8 cellular contexts compared by ENCODE assay signal in the genomic region with DNA sequence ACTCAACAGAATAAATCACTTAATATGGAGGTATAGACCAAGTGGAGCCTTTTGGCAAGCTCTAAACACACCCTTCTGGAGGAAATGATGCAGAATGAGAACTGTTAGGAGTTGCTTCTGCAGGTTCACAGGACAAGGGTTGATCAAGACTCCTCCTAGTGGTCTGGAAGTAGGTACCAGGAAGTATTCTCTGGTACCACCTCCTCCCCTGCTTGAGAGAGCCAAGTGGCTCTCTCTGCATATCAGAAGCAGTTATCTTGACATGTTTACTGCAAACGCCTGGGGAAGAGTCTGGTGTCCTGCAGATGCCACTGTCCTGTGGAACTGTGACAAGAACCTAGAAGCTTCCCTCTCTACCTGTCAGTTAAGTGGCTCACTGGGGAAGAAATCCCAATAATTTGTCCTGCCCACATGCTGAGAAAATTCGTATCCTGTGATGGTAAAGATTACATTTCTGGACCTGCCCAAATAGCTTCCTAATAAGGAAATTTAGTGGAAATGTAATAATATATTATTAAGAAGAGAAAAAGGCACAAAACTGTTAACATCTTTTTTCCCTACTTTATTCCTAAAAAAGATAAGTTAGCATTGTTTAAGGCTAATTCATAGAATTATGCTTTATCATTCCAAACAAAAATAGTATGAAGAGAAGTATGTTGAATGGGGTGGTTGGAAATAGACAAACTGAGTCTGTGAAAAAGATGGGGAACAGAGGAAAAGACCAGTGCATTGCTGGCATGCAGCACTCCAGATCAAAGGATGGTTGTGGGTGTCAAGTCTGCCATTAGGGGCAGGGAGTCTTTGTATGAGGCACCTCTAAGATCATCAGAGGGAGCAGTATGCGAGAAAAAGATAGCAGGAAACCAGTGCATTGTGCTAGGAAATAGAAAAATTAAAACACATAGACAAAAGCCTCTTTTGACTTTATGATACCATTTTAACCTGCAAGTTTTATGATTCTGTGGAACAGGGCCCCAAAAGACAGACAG.
A peak's percentile ranks its signal among the peaks of the same experiment; 100 is the strongest.
DNase-seq lines count a peak whose midpoint lies in the region; ATAC-seq, FAIRE-seq and TF ChIP-seq lines count a peak whose summit lies in the region.

No MANE protein-coding gene starts in this region.

- intact Hi-C loops in K562 (cut with micrococcal nuclease), result loop anchor here (1.0 to 10.0 kb wide), 5 partner anchors 118 to 488 kb away; partner anchors contain the start of gene CDC42SE2
- intact Hi-C loops in left lung (cut with DNase I), result no loop called here

- no peaks in the 10 kb centered on the region for H3K9me3 ChIP-seq in K562 (replicated peaks; ENCODE audit: control insufficient read depth, insufficient read depth, low read depth, low read length)
- H3K9me3 ChIP-seq in left lung, result no peaks in the 10 kb centered on the region

- peak; percentile 75 for TF ChIP-seq EP300 in K562 (IDR thresholded peaks at IDR 0.05; ENCODE audit: low read length)

- in situ Hi-C loops in K562 (cut with MboI), result loop anchor here (5.0 to 25.0 kb wide), 2 partner anchors 215 to 495 kb away; partner anchors contain the start of gene HINT1

- H3K9ac ChIP-seq in KMS-11, result peak overlapping the region; percentile 83; the same call in 1 of the 2 replicates
- H3K9ac ChIP-seq in K562 (ENCODE audit: insufficient read depth in 1 of 2, low read depth in 2 of 2, low read length in 2 of 2), result no peak overlapping the region

- DNase-seq in A172 (ENCODE audit: low spot score), result peak; percentile 84
- peak; percentile 60 for DNase-seq in GF-D8 (lab: John Stamatoyannopoulos, UW)
- peak; percentile 27 for DNase-seq in H54 (ENCODE audit: insufficient read length, low spot score)
- peak; percentile 46 to 57 for DNase-seq in SHP77 (lab: John Stamatoyannopoulos, UW)
- DNase-seq in K562 (ENCODE audit: extremely low read depth in 1 of 4, low spot score in 3 of 4), result peak; percentile 58 to 86 (median 72)
- no peak for DNase-seq in left lung
- no peak for DNase-seq in omental fat pad (ENCODE audit: low spot score)

- H3K4me1 ChIP-seq in KMS-11 (ENCODE audit: low read depth, poor library complexity, severe bottlenecking), result peaks cover 90% of the 10 kb centered on the region
- peaks cover 10 to 67% of the 10 kb centered on the region in 2 experiments for H3K4me1 ChIP-seq in K562 (replicated peaks in 1 of 2; ENCODE audit: control insufficient read depth in 2 of 2, insufficient read depth in 2 of 2, low read length in 2 of 2)
- peaks cover 0 to 68% of the 10 kb centered on the region in 2 donors for H3K4me1 ChIP-seq in left lung

- FAIRE-seq in H54 (lab: Jason Lieb, UNC), result peak; percentile 91
- FAIRE-seq in K562 (lab: Jason Lieb, UNC), result peak; percentile 94

- WGBS in K562 (ENCODE audit: insufficient coverage, low coverage, missing lambda C conversion rate), result 3% methylated on average over 3 of the region's 3 CpGs

- peak; percentile 77 for TF ChIP-seq CTCF in KMS-11 (conservative IDR thresholded peaks at IDR 0.05; ENCODE audit: low read depth, low read length)
- TF ChIP-seq CTCF in K562 (IDR thresholded peaks at IDR 0.05 in 2 of 3, conservative IDR thresholded peaks at IDR 0.05 in 1 of 3; ENCODE audit: insufficient read depth in 2 of 3, low read depth in 1 of 3, low read length in 3 of 3), result peak; percentile 74 to 90 (median 82)
- peak; percentile 27 to 53 for TF ChIP-seq CTCF in left lung (IDR thresholded peaks at IDR 0.05)
- no peak for TF ChIP-seq CTCF in omental fat pad (IDR thresholded peaks at IDR 0.05)

- H3K27me3 ChIP-seq in KMS-11 (ENCODE audit: insufficient read depth, low read depth), result no peaks in the 10 kb centered on the region
- H3K27me3 ChIP-seq in K562 (ENCODE audit: control insufficient read depth in 2 of 2, insufficient read depth in 2 of 2, low read length in 2 of 2), result no peaks in the 10 kb centered on the region
- H3K27me3 ChIP-seq in left lung, result no peaks in the 10 kb centered on the region

- H4K20me1 ChIP-seq in KMS-11 (ENCODE audit: insufficient read depth) (no peaks in the 10 kb centered on the region), K562 (replicated peaks; ENCODE audit: control insufficient read depth, insufficient read depth, low read length) (no peaks in the 10 kb centered on the region)

- H3K9me1 ChIP-seq in K562 (ENCODE audit: control insufficient read depth, insufficient read depth, low read length), result no peaks in the 10 kb centered on the region

- POLR2A ChIA-PET in K562 (lab: Yijun Ruan, JAX), result interaction anchor here (0.6 to 1.5 kb wide), 7 partner anchors 10 to 227 kb away, joined by 3 to 10 read pairs (median 3); no protein-coding TSS in a partner anchor

- peaks cover 25% of the 10 kb centered on the region for H3K79me2 ChIP-seq in KMS-11 (ENCODE audit: insufficient read depth, low read depth)
- peaks cover 71% of the 10 kb centered on the region for H3K79me2 ChIP-seq in K562 (ENCODE audit: control insufficient read depth, insufficient read depth, low read length)

- no peak for TF ChIP-seq POLR2A in H54 (IDR thresholded peaks at IDR 0.05; ENCODE audit: low read depth, low read length)
- 0 out of 2 replicates have a peak, but pooled peaks have one; percentile 21 for TF ChIP-seq POLR2A in K562 (conservative IDR thresholded peaks at IDR 0.05)

- ATAC-seq in K562 (peak; percentile 90), left lung (peak; percentile 86), omental fat pad (ENCODE audit: low FRiP score) (no peak)

- peak overlapping the region; percentile 91 for H3K4me2 ChIP-seq in KMS-11
- H3K4me2 ChIP-seq in K562 (ENCODE audit: insufficient read depth, low read length), result peak overlapping the region; percentile 14; the same call in 1 of the 2 replicates

- H3K4me3 ChIP-seq in KMS-11 (IDR thresholded peaks at IDR 0.05; ENCODE audit: insufficient read depth, low read depth, low read length) (no peak overlapping the region), K562 (no peak overlapping the region), left lung (no peak overlapping the region)

- CTCF ChIA-PET in K562 (lab: Yijun Ruan, JAX; ENCODE audit: low intra/inter-chr PET ratio), result interaction anchor here (0.6 kb wide), 1 partner anchor 392 kb away, joined by 3 read pairs; no protein-coding TSS in a partner anchor

- H2AFZ ChIP-seq in KMS-11 (ENCODE audit: low read depth) (no peak overlapping the region), K562 (ENCODE audit: low read depth, low read length) (no peak overlapping the region)

- H3K27ac ChIP-seq in KMS-11, result peak overlapping the region; percentile 99
- peak overlapping the region; percentile 26; the same call in 2 of the 3 replicates for H3K27ac ChIP-seq in K562 (ENCODE audit: extremely low read depth, low read depth, low read length)
- peak overlapping the region in 1 of 2 donors; percentile 92 for H3K27ac ChIP-seq in left lung

- TF ChIP-seq RAD21 in K562 (CRISPR knock-in tag; conservative IDR thresholded peaks at IDR 0.05 in 1 of 2, IDR thresholded peaks at IDR 0.05 in 1 of 2), result peak; percentile 80 to 93

- no TSS peak for BruUV-seq in K562 (replicated peaks; lab: Mats Ljungman, UMichigan)

- H3K36me3 ChIP-seq in KMS-11 (ENCODE audit: insufficient read depth) (no peaks in the 10 kb centered on the region), K562 (ENCODE audit: control insufficient read depth, insufficient read depth, low read length) (peaks cover 24% of the 10 kb centered on the region), left lung (peaks cover 0 to 26% of the 10 kb centered on the region in 2 donors)

TF ChIP-seq in K562, 482 proteins besides CTCF, POLR2A, EP300 and RAD21 (continues in another document):
- TF ChIP-seq KAT7 (CRISPR knock-in tag; IDR thresholded peaks at IDR 0.05; ENCODE audit: borderline replicate concordance) (no peak), ZKSCAN8 (CRISPR knock-in tag; IDR thresholded peaks at IDR 0.05) (no peak), COPS2 (conservative IDR thresholded peaks at IDR 0.05) (no peak), CXXC5 (CRISPR knock-in tag; IDR thresholded peaks at IDR 0.05) (peak; percentile 41), BHLHE40 (IDR thresholded peaks at IDR 0.05; ENCODE audit: low read length) (no peak), PHB (CRISPR knock-in tag; IDR thresholded peaks at IDR 0.05) (no peak), CREM (IDR thresholded peaks at IDR 0.05; ENCODE audit: low read depth) (peak; percentile 17; the same call in 1 of the 2 replicates), MED1 (CRISPR knock-in tag; IDR thresholded peaks at IDR 0.05; ENCODE audit: borderline replicate concordance) (no peak), GABPA (tag; conservative IDR thresholded peaks at IDR 0.05; ENCODE audit: low read depth) (peak; percentile 33; the same call in 1 of the 2 replicates), MAZ (CRISPR knock-in tag; conservative IDR thresholded peaks at IDR 0.05 in 1 of 2, IDR thresholded peaks at IDR 0.05 in 1 of 2) (peak in 1 of 2 experiments; percentile 49; a peak in 1 of 4 replicates), SMARCA4 (IDR thresholded peaks at IDR 0.05) (peak; percentile 47; the same call in 1 of the 2 replicates), ATF7 (IDR thresholded peaks at IDR 0.05) (0 out of 2 replicates have a peak, but pooled peaks have one; percentile 42), ZNF384 (IDR thresholded peaks at IDR 0.05; ENCODE audit: low read depth, low read length) (0 out of 2 replicates have a peak, but pooled peaks have one; percentile 22), RAD51 (IDR thresholded peaks at IDR 0.05; ENCODE audit: borderline replicate concordance, low read depth) (no peak), ELF4 (CRISPR knock-in tag; IDR thresholded peaks at IDR 0.05) (no peak), THRAP3 (IDR thresholded peaks at IDR 0.05; ENCODE audit: borderline replicate concordance) (no peak), ZNF444 (CRISPR knock-in tag; IDR thresholded peaks at IDR 0.05) (0 out of 2 replicates have a peak, but pooled peaks have one; percentile 52), HDAC6 (IDR thresholded peaks at IDR 0.05; ENCODE audit: low read depth, low read length) (no peak)
- TF ChIP-seq, protein P1, sequence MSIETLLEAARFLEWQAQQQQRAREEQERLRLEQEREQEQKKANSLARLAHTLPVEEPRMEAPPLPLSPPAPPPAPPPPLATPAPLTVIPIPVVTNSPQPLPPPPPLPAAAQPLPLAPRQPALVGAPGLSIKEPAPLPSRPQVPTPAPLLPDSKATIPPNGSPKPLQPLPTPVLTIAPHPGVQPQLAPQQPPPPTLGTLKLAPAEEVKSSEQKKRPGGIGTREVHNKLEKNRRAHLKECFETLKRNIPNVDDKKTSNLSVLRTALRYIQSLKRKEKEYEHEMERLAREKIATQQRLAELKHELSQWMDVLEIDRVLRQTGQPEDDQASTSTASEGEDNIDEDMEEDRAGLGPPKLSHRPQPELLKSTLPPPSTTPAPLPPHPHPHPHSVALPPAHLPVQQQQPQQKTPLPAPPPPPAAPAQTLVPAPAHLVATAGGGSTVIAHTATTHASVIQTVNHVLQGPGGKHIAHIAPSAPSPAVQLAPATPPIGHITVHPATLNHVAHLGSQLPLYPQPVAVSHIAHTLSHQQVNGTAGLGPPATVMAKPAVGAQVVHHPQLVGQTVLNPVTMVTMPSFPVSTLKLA (conservative IDR thresholded peaks at IDR 0.05), result 0 out of 4 replicates have a peak, but pooled peaks of 1 of the 2 experiments have one; percentile 26

Comparison
In these comparisons a context has a peak if more than half of its experiments do, and no peak if none do; other contexts are left out.
1. DNase-seq: peak in A172 (single experiment), GF-D8 (single experiment), H54 (single experiment), SHP77 (2 of 2) and K562 (4 of 4); none in left lung (0 of 2) and omental fat pad (single experiment).
2. CTCF ChIP-seq: peak in KMS-11 (single experiment), K562 (3 of 3) and left lung (2 of 2); none in omental fat pad (0 of 3).